14 cellular contexts compared by ENCODE assay signal in genomic region chr6:80962382-80962781, GRCh38.
DNase-seq lines count a peak whose midpoint lies in the region; ATAC-seq lines count a peak whose summit lies in the region.
"Had no signal": no experiment of that assay in that cellular context is flagged by ENCODE, and none has a peak within 500 bp of the region (broad histone marks: within the 10 kb centered on the region; RNA-seq: fewer than 3 reads in every experiment).

No MANE protein-coding gene starts in this region.

- DNase-seq in HuH-7 (ENCODE audit: low spot score) (peak; percentile 8), NCI-H69 (lab: John Stamatoyannopoulos, UW) (peak; percentile 65), left kidney (ENCODE audit: low read depth, low spot score) (peak; percentile 9), inferior parietal cortex (ENCODE audit: extremely low spot score) (no peak), NCI-H2107 (lab: John Stamatoyannopoulos, UW) (no peak)
- DNase-seq: CD8-positive, alpha-beta T cell; COR-L47; DMS153; DMS79 treated with DMSO at 0.1 percent for 48 hours; GDM1; HFFc6 had no signal

- no peak for ATAC-seq in GM21381 (IDR thresholded peaks at IDR 0.05; ENCODE audit: unreplicated experiment)
- ATAC-seq: A549; CD8-positive, alpha-beta T cell; HepG2 had no signal

Comparison
In these comparisons a context has a peak if more than half of its experiments do, and no peak if none do; other contexts are left out.
1. DNase-seq: peak in HuH-7 (single experiment), NCI-H69 (single experiment) and left kidney (single experiment); none in inferior parietal cortex (single experiment) and NCI-H2107 (single experiment).